35 cellular contexts compared by ENCODE assay signal in the genomic region with DNA sequence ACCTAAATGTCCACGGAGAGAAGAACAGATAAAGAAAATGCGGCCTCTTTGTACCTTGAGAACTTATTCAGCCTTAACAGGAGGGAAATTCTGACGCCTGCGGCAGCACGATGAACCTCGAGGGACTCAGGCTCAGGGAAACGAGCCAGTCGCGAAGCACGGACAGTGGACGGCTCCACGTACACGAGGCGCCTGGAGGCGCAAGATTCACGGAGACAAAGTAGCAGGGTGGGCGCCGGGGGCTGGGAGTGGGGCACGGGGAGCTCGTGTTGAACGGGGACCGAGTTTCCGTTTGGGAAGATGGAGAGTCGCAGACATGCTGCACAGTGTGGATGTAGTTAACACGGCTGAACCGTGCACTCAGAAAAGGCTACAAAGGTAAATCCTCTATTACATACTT. TPM values are rescaled to one million over a fixed set of nuclear protein-coding genes. Genes with fewer than 3 reads are reported as not detected.
"Had no signal": no experiment of that assay in that cellular context is flagged by ENCODE, and none has a peak within 500 bp of the region (broad histone marks: within the 10 kb centered on the region; RNA-seq: fewer than 3 reads in every experiment).

No MANE protein-coding gene starts in this region.

- H3K79me2 ChIP-seq: hepatocyte had no signal

- DNase-seq: colonic mucosa; effector CD8-positive, alpha-beta T cell; endodermal cell; foreskin fibroblast; gastrocnemius medialis; head of caudate nucleus; left colon; natural killer cell; retina; stimulated activated CD4-positive, alpha-beta T cell treated with anti-CD3 and anti-CD28 coated beads, Interleukin-12 subunit alpha, Interleukin-12 subunit beta, amount 100 ng/mL, for 4 hours; stimulated activated CD4-positive, alpha-beta T cell treated with anti-CD3 and anti-CD28 coated beads, Interleukin-1b, Interleukin-23, amount 100 ng/mL, for 48 hours; stimulated activated CD4-positive, alpha-beta T cell treated with anti-CD3 and anti-CD28 coated beads, Interleukin-4, amount 100 ng/mL, for 1 hour; stimulated activated CD8-positive, alpha-beta memory T cell treated with anti-CD3 and anti-CD28 coated beads, Interleukin-4, amount 100 ng/mL, for 48 hours; stimulated activated naive CD4-positive, alpha-beta T cell; stimulated activated naive CD8-positive, alpha-beta T cell treated with anti-CD3 and anti-CD28 coated beads, Interleukin-15, amount 100 ng/mL, for 72 hours; transverse colon had no signal

- H3K27me3 ChIP-seq: colonic mucosa, pancreas, vagina had no signal

- H3K9me3 ChIP-seq: colonic mucosa, gastrocnemius medialis, neutrophil, pancreas, suprapubic skin, transverse colon, vagina had no signal

- H3K4me3 ChIP-seq: colonic mucosa, gastrocnemius medialis, hepatocyte, lung, pancreas, smooth muscle cell, suprapubic skin, transverse colon, vagina had no signal

- H2AFZ ChIP-seq: hepatocyte had no signal

- H3K4me2 ChIP-seq: hepatocyte, smooth muscle cell had no signal

- H3K36me3 ChIP-seq: colonic mucosa, gastrocnemius medialis, neutrophil, pancreas, suprapubic skin, transverse colon, vagina had no signal

- H3K27ac ChIP-seq: colonic mucosa, epithelial cell of prostate, gastrocnemius medialis, hepatocyte, neutrophil, pancreas, suprapubic skin, transverse colon, vagina had no signal

- ATAC-seq: esophagus mucosa; gastrocnemius medialis; left colon; natural killer cell; pancreas; sciatic nerve; stimulated activated naive CD8-positive, alpha-beta T cell treated with anti-CD3 and anti-CD28 coated beads, Interleukin-15, amount 100 ng/mL, for 72 hours had no signal

- H3K4me1 ChIP-seq: colonic mucosa, gastrocnemius medialis, pancreas, suprapubic skin, transverse colon, vagina had no signal

RNA-seq across cellular contexts. Expression of a gene that starts 13.2 kb away (rescaled TPM):
- total RNA-seq: colonic mucosa, esophagus mucosa, gastrocnemius medialis, glomerular endothelial cell, hepatocyte, kidney epithelial cell, left colon, liver, mononuclear cell, omental fat pad, pancreas, posterior vena cava, pulmonary artery endothelial cell, sciatic nerve, smooth muscle cell, suprapubic skin, transverse colon, ureter, vagina had no signal
- polyA plus RNA-seq: hepatocyte, liver, neural cell, pancreas, smooth muscle cell had no signal

RNA-seq across cellular contexts. Expression of a gene that starts 20.9 kb away (rescaled TPM):
- total RNA-seq: glomerular endothelial cell, hepatocyte, kidney epithelial cell, pulmonary artery endothelial cell, smooth muscle cell had no signal
- polyA plus RNA-seq: hepatocyte, neural cell, smooth muscle cell had no signal

RNA-seq across cellular contexts. Expression of a gene that starts 56.8 kb away (rescaled TPM):
- total RNA-seq: glomerular endothelial cell, pulmonary artery endothelial cell had no signal
